Comparison of ENCODE assay signal across 16 cellular contexts in genomic region chr7:89994483-89994882, GRCh38.
"Had no signal": no experiment of that assay in that cellular context is flagged by ENCODE, and none has a peak within 500 bp of the region (broad histone marks: within the 10 kb centered on the region; RNA-seq: fewer than 3 reads in every experiment).

No MANE protein-coding gene starts in this region.

- H3K27ac ChIP-seq: esophagus squamous epithelium, heart left ventricle, neutrophil, psoas muscle, sigmoid colon, thyroid gland had no signal

- H3K4me1 ChIP-seq: esophagus squamous epithelium, heart left ventricle, psoas muscle, sigmoid colon, thyroid gland had no signal

- FAIRE-seq: frontal cortex, small intestine, urothelium cell line had no signal

- H3K4me3 ChIP-seq: esophagus squamous epithelium, heart left ventricle, psoas muscle, sigmoid colon, thyroid gland had no signal

- H3K4me1 Mint-ChIP-seq: naive thymus-derived CD8-positive, alpha-beta T cell had no signal

- H3K27ac Mint-ChIP-seq: naive thymus-derived CD8-positive, alpha-beta T cell; type B pancreatic cell had no signal

- H3K9me3 ChIP-seq: esophagus squamous epithelium, neutrophil, psoas muscle, sigmoid colon, thyroid gland had no signal

- H3K27me3 ChIP-seq: esophagus squamous epithelium, heart left ventricle, neutrophil, sigmoid colon, thyroid gland had no signal

- ATAC-seq: heart left ventricle; naive thymus-derived CD8-positive, alpha-beta T cell; psoas muscle had no signal

- H3K27me3 Mint-ChIP-seq: type B pancreatic cell had no signal

- H3K4me3 Mint-ChIP-seq: naive thymus-derived CD8-positive, alpha-beta T cell; type B pancreatic cell had no signal

- H3K36me3 Mint-ChIP-seq: naive thymus-derived CD8-positive, alpha-beta T cell; type B pancreatic cell had no signal

- DNase-seq: effector memory CD4-positive, alpha-beta T cell; esophagus squamous epithelium; heart left ventricle; hippocampal formation; mesendoderm; naive thymus-derived CD8-positive, alpha-beta T cell; psoas muscle; sigmoid colon; small intestine; stimulated activated CD4-positive, alpha-beta T cell treated with anti-CD3 and anti-CD28 coated beads, Interleukin-12 subunit alpha, Interleukin-12 subunit beta, amount 100 ng/mL, for 4 hours; stimulated activated naive CD4-positive, alpha-beta T cell treated with Interleukin-2 at 50 U/mL for 16 hours; thyroid gland had no signal

- H3K36me3 ChIP-seq: esophagus squamous epithelium, heart left ventricle, neutrophil, sigmoid colon, thyroid gland had no signal
